ENCODE assay signal across 8 cellular contexts in genomic region chr6:78867370-78868040, GRCh38. TPM values are rescaled to one million over a fixed set of nuclear protein-coding genes. Genes with fewer than 3 reads are reported as not detected.
DNase-seq lines count a peak whose midpoint lies in the region; ATAC-seq and TF ChIP-seq lines count a peak whose summit lies in the region.

A gene with protein sequence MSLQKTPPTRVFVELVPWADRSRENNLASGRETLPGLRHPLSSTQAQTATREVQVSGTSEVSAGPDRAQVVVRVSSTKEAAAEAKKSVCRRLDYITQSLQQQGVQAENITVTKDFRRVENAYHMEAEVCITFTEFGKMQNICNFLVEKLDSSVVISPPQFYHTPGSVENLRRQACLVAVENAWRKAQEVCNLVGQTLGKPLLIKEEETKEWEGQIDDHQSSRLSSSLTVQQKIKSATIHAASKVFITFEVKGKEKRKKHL (plus strand): TSS chr6:78867551. CDS start chr6:78867577, 26 bp downstream.

- H3K4me2 ChIP-seq in BLaER1: peak within 1 kb of the TSS; percentile 65

- H3K27ac ChIP-seq in BLaER1 (peak within 1 kb of the TSS; percentile 64), dorsolateral prefrontal cortex (peak within 1 kb of the TSS in 43 of 59 donors; percentile 2 to 83 (median 51))

- no peaks in the 10 kb centered on the region for H3K4me1 ChIP-seq in BLaER1

- H3K27me3 ChIP-seq in BLaER1 (no peaks in the 10 kb centered on the region), dorsolateral prefrontal cortex (no peaks in the 10 kb centered on the region)

- peak; percentile 98 for ATAC-seq in HG03439 (IDR thresholded peaks at IDR 0.05; ENCODE audit: unreplicated experiment)

- H4K20me1 ChIP-seq in BLaER1: no peaks in the 10 kb centered on the region

- 0 out of 2 replicates have a peak, but pooled peaks cover 6% of the 10 kb centered on the region for H3K36me3 ChIP-seq in BLaER1

- TF ChIP-seq CTCF in dorsolateral prefrontal cortex (IDR thresholded peaks at IDR 0.05 in 54 of 56, conservative IDR thresholded peaks at IDR 0.05 in 2 of 56; ENCODE audit: low read depth in 1 of 56, partially characterized antibody in 56 of 56) (peak in 13 of 56 donors; percentile 4 to 32 (median 20)), lower leg skin (IDR thresholded peaks at IDR 0.05) (no peak)

- H3K9me3 ChIP-seq in BLaER1: no peaks in the 10 kb centered on the region

- 0% methylated on average over 30 to 44 of the region's 48 CpGs for WGBS in lower leg skin, 2 donors

- intact Hi-C loops in dorsolateral prefrontal cortex (cut with DNase I) (loop anchor here in 1 of 2 donors (5.0 kb wide), 1 partner anchor 210 kb away; the partner anchor contains the start of gene PHIP), lower leg skin (cut with DNase I; ENCODE audit: low total_unique reads) (no loop called here)

- peak within 1 kb of the TSS; percentile 73 for H3K4me3 ChIP-seq in BLaER1
- peak within 1 kb of the TSS; percentile 69 to 99 (median 90) for H3K4me3 ChIP-seq in dorsolateral prefrontal cortex
- peak within 1 kb of the TSS; percentile 70 for H3K4me3 ChIP-seq in lower leg skin (ENCODE audit: low read depth, poor library complexity, severe bottlenecking)

- H3K9ac ChIP-seq in BLaER1: peak within 1 kb of the TSS; percentile 71

- DNase-seq in GM19238 (ENCODE audit: insufficient read length, low spot score) (peak; percentile 81), NCI-H524 treated with DMSO at 0.1 percent for 48 hours (lab: John Stamatoyannopoulos, UW) (peak; percentile 91), dorsolateral prefrontal cortex (peak; percentile 77 to 91 (median 88)), lower leg skin (ENCODE audit: low spot score in 2 of 2) (peak; percentile 62 to 94)
- DNase-seq in activated CD4-positive, alpha-beta T cell treated with anti-CD3 and anti-CD28 coated beads, Interleukin-2, amount 50 U/mL, for 1 hour: peak; percentile 71
- peak; percentile 74 for DNase-seq in stimulated activated CD4-positive, alpha-beta T cell treated with anti-CD3 and anti-CD28 coated beads, Interleukin-4, amount 100 ng/mL, for 4 hours

- TF ChIP-seq POLR2A in lower leg skin (IDR thresholded peaks at IDR 0.05): no peak

RNA-seq across cellular contexts. Expression of the gene that starts here (rescaled TPM):
- total RNA-seq in dorsolateral prefrontal cortex: 10 to 100 TPM in 60 of 120 experiments, 1 to 10 TPM in 60; 5.5 to 15.5 (median 10.0) TPM
- 1 to 10 TPM; 1.3 to 4.8 (median 3.2) TPM for total RNA-seq in lower leg skin

Comparison
In these comparisons a context has a peak if more than half of its experiments do, and no peak if none do; other contexts are left out.
1. Peak in every context shown above with its lines: DNase-seq, ATAC-seq, H3K4me3 ChIP-seq and H3K27ac ChIP-seq.